Comparison of ENCODE assay signal across 17 cellular contexts in genomic region chr2:238978507-238978906, GRCh38.
DNase-seq lines count a peak whose midpoint lies in the region; ATAC-seq and TF ChIP-seq lines count a peak whose summit lies in the region.
"Had no signal": no experiment of that assay in that cellular context is flagged by ENCODE, and none has a peak within 500 bp of the region (broad histone marks: within the 10 kb centered on the region; RNA-seq: fewer than 3 reads in every experiment).

No MANE protein-coding gene starts in this region.

- peaks cover 21 to 23% of the 10 kb centered on the region in 2 donors for H3K9me3 Mint-ChIP-seq in stimulated activated naive CD8-positive, alpha-beta T cell treated with anti-CD3 and anti-CD28 coated beads, Interleukin-15, amount 100 ng/mL, for 72 hours

- H3K4me3 ChIP-seq in AG10803 (ENCODE audit: low read length) = no peak overlapping the region
- H3K4me3 ChIP-seq: SJSA1 had no signal

- no peak overlapping the region for H3K4me3 Mint-ChIP-seq in stimulated activated naive CD8-positive, alpha-beta T cell treated with anti-CD3 and anti-CD28 coated beads, Interleukin-15, amount 100 ng/mL, for 72 hours

- ATAC-seq in stimulated activated naive CD8-positive, alpha-beta T cell treated with anti-CD3 and anti-CD28 coated beads, Interleukin-15, amount 100 ng/mL, for 72 hours = no peak
- ATAC-seq: Right ventricle myocardium inferior had no signal

- H3K4me1 Mint-ChIP-seq in stimulated activated naive CD8-positive, alpha-beta T cell treated with anti-CD3 and anti-CD28 coated beads, Interleukin-15, amount 100 ng/mL, for 72 hours = no peaks in the 10 kb centered on the region

- no peak for TF ChIP-seq CTCF in AG10803 (conservative IDR thresholded peaks at IDR 0.05; ENCODE audit: low read length)

- peaks cover 13% of the 10 kb centered on the region for H3K27me3 Mint-ChIP-seq in stimulated activated naive CD8-positive, alpha-beta T cell treated with anti-CD3 and anti-CD28 coated beads, Interleukin-15, amount 100 ng/mL, for 72 hours

- H3K27ac Mint-ChIP-seq in stimulated activated naive CD8-positive, alpha-beta T cell treated with anti-CD3 and anti-CD28 coated beads, Interleukin-15, amount 100 ng/mL, for 72 hours = no peak overlapping the region

- DNase-seq in AG10803 (ENCODE audit: low read depth) (peak; percentile 45), NCI-H226 (peak; percentile 63), dedifferentiated amniotic fluid mesenchymal stem cell (ENCODE audit: extremely low spot score) (peak; percentile 27), foreskin melanocyte (peak; percentile 45), COLO829 (ENCODE audit: low spot score) (no peak), NCI-H1436 (lab: John Stamatoyannopoulos, UW) (no peak), COR-L47 (lab: John Stamatoyannopoulos, UW) (no peak)
- no peak for DNase-seq in stimulated activated naive CD8-positive, alpha-beta T cell treated with anti-CD3 and anti-CD28 coated beads, Interleukin-15, amount 100 ng/mL, for 72 hours
- DNase-seq: DMS79 treated with DMSO at 0.1 percent for 48 hours, KBM-7, NCI-H1092 treated with DMSO at 0.1 percent for 48 hours, NCI-H2029 treated with DMSO at 0.1 percent for 48 hours, NCI-H345, NCI-H526, OCI-M1 had no signal

Comparison
In these comparisons a context has a peak if more than half of its experiments do, and no peak if none do; other contexts are left out.
1. DNase-seq: peak in AG10803 (single experiment), NCI-H226 (single experiment), dedifferentiated amniotic fluid mesenchymal stem cell (single experiment) and foreskin melanocyte (single experiment); none in COLO829 (single experiment), stimulated activated naive CD8-positive, alpha-beta T cell treated with anti-CD3 and anti-CD28 coated beads, Interleukin-15, amount 100 ng/mL, for 72 hours (0 of 2), NCI-H1436 (single experiment) and COR-L47 (single experiment).